1 cellular context compared by ENCODE assay signal in genomic region chr16:58072134-58072533, GRCh38. TPM values are rescaled to one million over a fixed set of nuclear protein-coding genes. Genes with fewer than 3 reads are reported as not detected.
"Had no signal": no experiment of that assay in that cellular context is flagged by ENCODE, and none has a peak within 500 bp of the region (broad histone marks: within the 10 kb centered on the region; RNA-seq: fewer than 3 reads in every experiment).

No MANE protein-coding gene starts in this region.

RNA-seq across cellular contexts. Expression of gene MMP15, which starts 46.6 kb away (rescaled TPM):
- polyA plus RNA-seq: IgD-negative memory B cell had no signal
